ENCODE assay signal across 24 cellular contexts in the genomic region with DNA sequence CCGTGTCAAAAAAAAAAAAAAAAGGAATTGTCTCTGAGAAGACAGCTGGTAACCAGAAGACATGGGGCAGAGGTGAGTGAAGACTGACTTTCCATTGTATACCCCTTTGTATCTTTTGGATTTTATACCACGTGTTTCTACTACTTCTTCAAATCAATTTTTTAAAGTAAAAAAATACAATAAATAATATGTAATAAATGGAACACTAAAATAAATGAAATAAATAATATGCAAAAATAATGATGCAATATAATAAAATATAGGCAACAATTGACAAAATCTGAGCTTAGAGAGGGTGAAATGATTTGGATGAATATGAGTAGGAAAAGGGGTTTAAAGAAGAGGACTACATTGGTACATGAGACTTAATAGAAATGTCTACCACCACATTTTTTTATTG.
"Had no signal": no experiment of that assay in that cellular context is flagged by ENCODE, and none has a peak within 500 bp of the region (broad histone marks: within the 10 kb centered on the region; RNA-seq: fewer than 3 reads in every experiment).

No MANE protein-coding gene starts in this region.

- DNase-seq: hippocampal formation; hypothalamus; immature natural killer cell; islet precursor cell; kidney; kidney glomerular epithelial cell; left cardiac atrium; left colon; left lung; left ventricle myocardium inferior; left ventricle myocardium superior; lower lobe of right lung; mammary epithelial cell; mesenchymal stem cell; mesendoderm; midbrain; mucosa of descending colon; naive B cell; naive thymus-derived CD4-positive, alpha-beta T cell had no signal

- ATAC-seq: left cardiac atrium; left colon; left lobe of liver; left lung; left ventricle myocardium superior; lower lobe of right lung; mucosa of descending colon; naive thymus-derived CD4-positive, alpha-beta T cell had no signal

- H3K4me1 Mint-ChIP-seq: immature natural killer cell, memory B cell, naive B cell had no signal

- H3K9me3 Mint-ChIP-seq: memory B cell had no signal

- H3K36me3 Mint-ChIP-seq: immature natural killer cell; memory B cell; mesothelial cell of epicardium; naive B cell; naive thymus-derived CD4-positive, alpha-beta T cell had no signal

- H3K27me3 Mint-ChIP-seq: memory B cell, naive B cell had no signal

- H3K27ac Mint-ChIP-seq: immature natural killer cell; memory B cell; mesothelial cell of epicardium; naive B cell; naive thymus-derived CD4-positive, alpha-beta T cell had no signal

- FAIRE-seq: islet of Langerhans, keratinocyte, kidney had no signal

- H3K4me3 Mint-ChIP-seq: immature natural killer cell; memory B cell; mesothelial cell of epicardium; naive B cell; naive thymus-derived CD4-positive, alpha-beta T cell had no signal
